ENCODE assay signal across 18 cellular contexts in genomic region chr4:134328741-134329140, GRCh38.
A peak's percentile ranks its signal among the peaks of the same experiment; 100 is the strongest.
DNase-seq lines count a peak whose midpoint lies in the region; ATAC-seq and TF ChIP-seq lines count a peak whose summit lies in the region.
"Had no signal": no experiment of that assay in that cellular context is flagged by ENCODE, and none has a peak within 500 bp of the region (broad histone marks: within the 10 kb centered on the region; RNA-seq: fewer than 3 reads in every experiment).

No MANE protein-coding gene starts in this region.

- no peaks in the 10 kb centered on the region for H3K4me1 ChIP-seq in GM23338 (ENCODE audit: insufficient read depth)

- no peak overlapping the region for H3K27ac Mint-ChIP-seq in GM23338
- H3K27ac Mint-ChIP-seq: CD4-positive, alpha-beta memory T cell; T-helper 1 cell treated with Interleukin-12 subunit alpha and Interleukin-12 subunit beta and Interleukin-4 antibody, amounts not matched to agents 30 μg/mL and 1 μg/mL, for 36 hours had no signal

- ATAC-seq in GM23338 (no peak), HG03439 (IDR thresholded peaks at IDR 0.05; ENCODE audit: unreplicated experiment) (no peak)
- ATAC-seq in activated T-cell treated with anti-CD3 and anti-CD28 coated beads, Interleukin-2, amount 50 U/mL, for 4 hours, result no peak

- H3K27me3 ChIP-seq in GM23338 (ENCODE audit: insufficient read depth), result no peaks in the 10 kb centered on the region

- no peak overlapping the region for H3K4me3 Mint-ChIP-seq in GM23338
- no peak overlapping the region for H3K4me3 Mint-ChIP-seq in activated T-cell treated with anti-CD3 and anti-CD28 coated beads, Interleukin-2, amount 50 U/mL, for 4 hours
- H3K4me3 Mint-ChIP-seq: CD4-positive, alpha-beta memory T cell; T-helper 1 cell treated with Interleukin-12 subunit alpha and Interleukin-12 subunit beta and Interleukin-4 antibody, amounts not matched to agents 30 μg/mL and 1 μg/mL, for 36 hours had no signal

- H2AFZ ChIP-seq in GM23338, result no peak overlapping the region

- H3K36me3 Mint-ChIP-seq in GM23338 (ENCODE audit: low read depth), result 0 out of 3 replicates have a peak, but pooled peaks cover 6% of the 10 kb centered on the region
- no peaks in the 10 kb centered on the region for H3K36me3 Mint-ChIP-seq in activated T-cell treated with anti-CD3 and anti-CD28 coated beads, Interleukin-2, amount 50 U/mL, for 4 hours (ENCODE audit: insufficient read depth)
- H3K36me3 Mint-ChIP-seq: CD4-positive, alpha-beta memory T cell had no signal

- H3K4me3 ChIP-seq in GM23338, result no peak overlapping the region
- H3K4me3 ChIP-seq: SK-N-MC had no signal

- no peaks in the 10 kb centered on the region for H3K9me2 ChIP-seq in GM23338 (ENCODE audit: insufficient read depth)

- H3K4me1 Mint-ChIP-seq in GM23338, result no peaks in the 10 kb centered on the region; the same call in 2 of the 3 replicates
- no peaks in the 10 kb centered on the region for H3K4me1 Mint-ChIP-seq in activated T-cell treated with anti-CD3 and anti-CD28 coated beads, Interleukin-2, amount 50 U/mL, for 4 hours (ENCODE audit: low read depth)
- H3K4me1 Mint-ChIP-seq: CD4-positive, alpha-beta memory T cell had no signal

- no peak overlapping the region for H3K27ac ChIP-seq in GM23338 (ENCODE audit: low read depth)
- H3K27ac ChIP-seq: SK-N-MC had no signal

- DNase-seq in D341Med (ENCODE audit: low spot score) (peak; percentile 19), GM23338 (ENCODE audit: low spot score) (peak; percentile 2), NCI-H510A treated with DMSO at 0.1 percent for 48 hours (lab: John Stamatoyannopoulos, UW) (peak; percentile 22), iPS-NIHi7 (ENCODE audit: extremely low spot score) (peak; percentile 11), anterior cingulate cortex (lab: John Stamatoyannopoulos, UW) (no peak)
- no peak for DNase-seq in activated T-cell treated with anti-CD3 and anti-CD28 coated beads, Interleukin-2, amount 50 U/mL, for 4 hours
- DNase-seq: ACHN; CD4-positive, alpha-beta memory T cell; EL; KG1; NCI-H1092 treated with DMSO at 0.1 percent for 48 hours; NCI-H187; NCI-H2171; NCI-H526; NK-92 treated with Interleukin-12 subunit alpha and Interleukin-12 subunit beta, amount 100 ng/mL, for 24 hours had no signal

- no peak overlapping the region for H3K4me2 ChIP-seq in GM23338

- H3K27me3 Mint-ChIP-seq in GM23338 (ENCODE audit: insufficient read depth, low read depth, poor library complexity), result no peaks in the 10 kb centered on the region
- H3K27me3 Mint-ChIP-seq in activated T-cell treated with anti-CD3 and anti-CD28 coated beads, Interleukin-2, amount 50 U/mL, for 4 hours (ENCODE audit: low read depth), result no peaks in the 10 kb centered on the region
- H3K27me3 Mint-ChIP-seq: CD4-positive, alpha-beta memory T cell had no signal

- no peaks in the 10 kb centered on the region for H4K20me1 ChIP-seq in GM23338 (replicated peaks; ENCODE audit: insufficient read depth)

- H3K9me3 Mint-ChIP-seq in GM23338, result peaks cover 13% of the 10 kb centered on the region; the same call in 2 of the 3 replicates
- H3K9me3 Mint-ChIP-seq in activated T-cell treated with anti-CD3 and anti-CD28 coated beads, Interleukin-2, amount 50 U/mL, for 4 hours, result peaks cover 6% of the 10 kb centered on the region

- no peaks in the 10 kb centered on the region for H3F3A ChIP-seq in GM23338 (replicated peaks; ENCODE audit: low read depth)

- H3K36me3 ChIP-seq in GM23338 (ENCODE audit: insufficient read depth), result no peaks in the 10 kb centered on the region

- H3K79me2 ChIP-seq in GM23338 (replicated peaks; ENCODE audit: insufficient read depth), result no peaks in the 10 kb centered on the region

- TF ChIP-seq CTCF in GM23338 (conservative IDR thresholded peaks at IDR 0.05; ENCODE audit: low read depth in 2 of 2), result no peak

TF ChIP-seq in GM23338, 12 proteins besides CTCF, POLR2A, EP300 and RAD21:
- TF ChIP-seq CREB1 (CRISPR knock-in tag; IDR thresholded peaks at IDR 0.05; ENCODE audit: low read depth), result no peak
- no peak for TF ChIP-seq JUNB (IDR thresholded peaks at IDR 0.05; ENCODE audit: unreplicated experiment)
- no peak for TF ChIP-seq ETS1 (IDR thresholded peaks at IDR 0.05)
- no peak for TF ChIP-seq ZNF331 (CRISPR knock-in tag; IDR thresholded peaks at IDR 0.05; ENCODE audit: low read depth)
- TF ChIP-seq EZH2phosphoT487 (IDR thresholded peaks at IDR 0.05; ENCODE audit: unreplicated experiment), result no peak
- no peak for TF ChIP-seq ZNF462 (CRISPR knock-in tag; IDR thresholded peaks at IDR 0.05)
- TF ChIP-seq ZNF114 (CRISPR knock-in tag; IDR thresholded peaks at IDR 0.05), result no peak
- TF ChIP-seq POLR2AphosphoS5 (IDR thresholded peaks at IDR 0.05; ENCODE audit: low read depth), result no peak

Comparison
In these comparisons a context has a peak if more than half of its experiments do, and no peak if none do; other contexts are left out.
1. DNase-seq: peak in D341Med (single experiment), GM23338 (single experiment), NCI-H510A treated with DMSO at 0.1 percent for 48 hours (single experiment) and iPS-NIHi7 (single experiment); none in anterior cingulate cortex (0 of 58) and activated T-cell treated with anti-CD3 and anti-CD28 coated beads, Interleukin-2, amount 50 U/mL, for 4 hours (single experiment).